1 cellular context compared by ENCODE assay signal in the genomic region with DNA sequence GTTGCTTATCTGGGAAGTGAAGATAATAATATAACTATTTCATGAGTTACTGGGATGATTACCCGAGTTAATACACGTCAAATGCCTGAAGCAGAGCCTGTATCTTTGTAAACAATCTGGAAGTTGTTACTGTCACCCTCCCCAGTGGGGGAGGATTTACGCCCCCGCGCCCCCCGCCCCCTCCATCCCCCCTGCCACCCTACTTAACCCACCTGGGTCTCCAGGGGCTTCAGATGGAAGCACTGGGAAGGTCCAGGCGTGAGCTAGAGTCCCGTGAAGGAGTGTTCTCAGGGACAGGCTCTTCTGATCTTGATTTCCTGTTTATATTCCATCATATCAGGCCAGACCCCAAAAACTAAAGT.
A peak's percentile ranks its signal among the peaks of the same experiment; 100 is the strongest.
TF ChIP-seq lines count a peak whose summit lies in the region.

No MANE protein-coding gene starts in this region.

TF ChIP-seq in HepG2, 621 proteins besides CTCF, POLR2A, EP300 and RAD21:
- TF ChIP-seq KLF15 (CRISPR knock-in tag; IDR thresholded peaks at IDR 0.05; ENCODE audit: borderline replicate concordance) (no peak), ZNF746 (CRISPR knock-in tag; IDR thresholded peaks at IDR 0.05) (no peak), MIER2 (CRISPR knock-in tag; IDR thresholded peaks at IDR 0.05) (peak; percentile 0; the same call in 1 of the 2 replicates), HNF4G (IDR thresholded peaks at IDR 0.05; ENCODE audit: borderline replicate concordance, low read depth, low read length) (no peak), HNF4G (CRISPR knock-in tag; IDR thresholded peaks at IDR 0.05; ENCODE audit: borderline replicate concordance, low read depth) (0 out of 2 replicates have a peak, but pooled peaks have one; percentile 2)
- TF ChIP-seq, protein P1, sequence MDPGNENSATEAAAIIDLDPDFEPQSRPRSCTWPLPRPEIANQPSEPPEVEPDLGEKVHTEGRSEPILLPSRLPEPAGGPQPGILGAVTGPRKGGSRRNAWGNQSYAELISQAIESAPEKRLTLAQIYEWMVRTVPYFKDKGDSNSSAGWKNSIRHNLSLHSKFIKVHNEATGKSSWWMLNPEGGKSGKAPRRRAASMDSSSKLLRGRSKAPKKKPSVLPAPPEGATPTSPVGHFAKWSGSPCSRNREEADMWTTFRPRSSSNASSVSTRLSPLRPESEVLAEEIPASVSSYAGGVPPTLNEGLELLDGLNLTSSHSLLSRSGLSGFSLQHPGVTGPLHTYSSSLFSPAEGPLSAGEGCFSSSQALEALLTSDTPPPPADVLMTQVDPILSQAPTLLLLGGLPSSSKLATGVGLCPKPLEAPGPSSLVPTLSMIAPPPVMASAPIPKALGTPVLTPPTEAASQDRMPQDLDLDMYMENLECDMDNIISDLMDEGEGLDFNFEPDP (CRISPR knock-in tag; conservative IDR thresholded peaks at IDR 0.05), result 0 out of 2 replicates have a peak, but pooled peaks have one; percentile 6
